In genomic region chr5:83049370-83049863, GRCh38 we compare ENCODE assay signal across 22 cellular contexts. TPM values are rescaled to one million over a fixed set of nuclear protein-coding genes. Genes with fewer than 3 reads are reported as not detected.
"Had no signal": no experiment of that assay in that cellular context is flagged by ENCODE, and none has a peak within 500 bp of the region (broad histone marks: within the 10 kb centered on the region; RNA-seq: fewer than 3 reads in every experiment).

No MANE protein-coding gene starts in this region.

- H3K4me3 Mint-ChIP-seq: activated CD4-positive, alpha-beta memory T cell treated with anti-CD3 and anti-CD28 coated beads for 36 hours; activated CD4-positive, alpha-beta T cell treated with anti-CD3 and anti-CD28 coated beads, Interleukin-2, amount 10 ng/mL, durations not matched to agents 7 days and 5 days; brain; T-cell had no signal

- H3K27ac Mint-ChIP-seq: activated CD4-positive, alpha-beta memory T cell treated with anti-CD3 and anti-CD28 coated beads for 36 hours; activated CD4-positive, alpha-beta T cell treated with anti-CD3 and anti-CD28 coated beads, Interleukin-2, amount 10 ng/mL, durations not matched to agents 7 days and 5 days; activated T-helper 2 cell treated with anti-CD3 and anti-CD28 coated beads, Interferon-gamma antibody, Interleukin-2, Interleukin-4, amounts not matched to agents 10 μg/mL and 5 μg/mL and 100 μg/mL, durations not matched to agents 14 hours and 24 hours and 36 hours had no signal

- ATAC-seq: T-cell had no signal

- DNase-seq: activated CD4-positive, alpha-beta memory T cell treated with anti-CD3 and anti-CD28 coated beads for 36 hours; activated CD4-positive, alpha-beta T cell treated with anti-CD3 and anti-CD28 coated beads, Interleukin-2, amount 10 ng/mL, durations not matched to agents 7 days and 5 days; activated CD4-positive, CD25-positive, alpha-beta regulatory T cell; activated CD8-positive, alpha-beta memory T cell treated with anti-CD3 and anti-CD28 coated beads for 24 hours; activated gamma-delta T cell treated with Interleukin-2 at 50 U/mL for 16 hours; activated naive CD4-positive, alpha-beta T cell treated with anti-CD3 and anti-CD28 coated beads, Interleukin-2, amount 50 U/mL, for 16 hours; activated T-cell treated with anti-CD3 and anti-CD28 coated beads, Interleukin-2, amount 50 U/mL, for 48 hours; MG63; MV-4-11; NCI-H1092 treated with DMSO at 0.1 percent for 48 hours; NCI-H1436; NCI-H1694 treated with DMSO at 0.1 percent for 48 hours; NCI-H2081 treated with DMSO at 0.1 percent for 48 hours; NCI-H524; PC-9; SIG-M5; T-cell; T-helper 2 cell; T1000 had no signal

- H3K9me3 Mint-ChIP-seq: activated CD4-positive, alpha-beta memory T cell treated with anti-CD3 and anti-CD28 coated beads for 36 hours; activated CD4-positive, alpha-beta T cell treated with anti-CD3 and anti-CD28 coated beads, Interleukin-2, amount 10 ng/mL, durations not matched to agents 7 days and 5 days; activated T-helper 2 cell treated with anti-CD3 and anti-CD28 coated beads, Interferon-gamma antibody, Interleukin-2, Interleukin-4, amounts not matched to agents 10 μg/mL and 5 μg/mL and 100 μg/mL, durations not matched to agents 14 hours and 24 hours and 36 hours; brain; T-cell had no signal

- H3K27me3 Mint-ChIP-seq: activated CD4-positive, alpha-beta memory T cell treated with anti-CD3 and anti-CD28 coated beads for 36 hours; activated CD4-positive, alpha-beta T cell treated with anti-CD3 and anti-CD28 coated beads, Interleukin-2, amount 10 ng/mL, durations not matched to agents 7 days and 5 days; brain; T-cell had no signal

RNA-seq across cellular contexts. Expression of gene XRCC4, which starts 27.9 kb away (rescaled TPM):
- total RNA-seq: ascending aorta had no signal
